ENCODE assay signal across 14 cellular contexts in the genomic region with DNA sequence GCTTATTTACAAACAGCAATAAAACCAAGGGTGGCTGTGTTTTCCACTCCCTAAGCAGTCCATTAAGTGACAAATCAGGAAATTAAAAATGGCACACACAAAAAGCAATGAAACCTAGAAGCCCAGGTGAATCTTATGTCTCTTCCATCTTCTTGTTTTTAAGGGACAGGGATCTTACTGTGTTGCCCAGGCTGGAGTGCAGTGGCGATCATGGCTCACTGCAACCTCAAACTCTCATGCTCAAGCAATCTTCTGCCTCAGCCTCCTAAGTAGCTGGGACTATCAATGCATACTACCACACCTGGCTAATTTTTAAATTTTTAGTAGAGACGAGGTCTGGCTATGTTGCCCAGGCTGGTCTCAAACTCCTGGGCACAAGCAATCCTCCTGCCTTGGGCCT. TPM values are rescaled to one million over a fixed set of nuclear protein-coding genes. Genes with fewer than 3 reads are reported as not detected.
DNase-seq lines count a peak whose midpoint lies in the region; ATAC-seq and TF ChIP-seq lines count a peak whose summit lies in the region.
"Had no signal": no experiment of that assay in that cellular context is flagged by ENCODE, and none has a peak within 500 bp of the region (broad histone marks: within the 10 kb centered on the region; RNA-seq: fewer than 3 reads in every experiment).

No MANE protein-coding gene starts in this region.

- peak overlapping the region; percentile 52 for H3K9ac ChIP-seq in IMR-90 (ENCODE audit: low read depth, low read length)

- dilution Hi-C loops in IMR-90 (cut with HindIII; ENCODE audit: low sequenced_read_pairs, unreplicated experiment), result no loop called here

- H3K36me3 ChIP-seq in CD4-positive, CD25-positive, alpha-beta regulatory T cell (ENCODE audit: control insufficient read depth, insufficient read depth, low read length), result no peaks in the 10 kb centered on the region
- H3K36me3 ChIP-seq in IMR-90 (ENCODE audit: control insufficient read depth, insufficient read depth, low read length), result peaks cover 20% of the 10 kb centered on the region
- H3K36me3 ChIP-seq in osteoblast (ENCODE audit: insufficient read depth, low read length), result peaks cover 42% of the 10 kb centered on the region

- H2AK9ac ChIP-seq in IMR-90 (replicated peaks; ENCODE audit: low read depth, low read length, poor library complexity), result no peak overlapping the region

- peak overlapping the region in 2 of 3 donors; percentile 90 to 92 for H3K27ac Mint-ChIP-seq in CD4-positive, CD25-positive, alpha-beta regulatory T cell
- H3K27ac Mint-ChIP-seq in natural killer cell, result peak overlapping the region in 1 of 2 donors; percentile 71
- H3K27ac Mint-ChIP-seq: natural killer cell treated with Interleukin-12 subunit alpha and Interleukin-12 subunit beta and Interleukin-15 and Interleukin-18, amount 100 ng/mL, for 72 hours had no signal

- no peak for TF ChIP-seq POLR2A in IMR-90 (IDR thresholded peaks at IDR 0.05; ENCODE audit: low read depth, low read length)

- peak overlapping the region; percentile 12; the same call in 1 of the 3 replicates for H2BK15ac ChIP-seq in IMR-90 (ENCODE audit: low read depth, low read length)

- peak overlapping the region; percentile 88 for H3K4ac ChIP-seq in IMR-90 (ENCODE audit: low read depth, low read length)

- peaks cover 0 to 33% of the 10 kb centered on the region in 2 experiments; a peak in 2 of 4 replicates for H3K79me1 ChIP-seq in IMR-90 (ENCODE audit: low read depth in 1 of 2, low read length in 2 of 2)

- H2AK5ac ChIP-seq in IMR-90 (ENCODE audit: low read depth, low read length), result peak overlapping the region; percentile 67; the same call in 1 of the 2 replicates

- H3K4me3 ChIP-seq in CD4-positive, CD25-positive, alpha-beta regulatory T cell (ENCODE audit: low read depth, low read length), result peak overlapping the region; percentile 97
- peak overlapping the region; percentile 75 for H3K4me3 ChIP-seq in IMR-90 (ENCODE audit: insufficient read depth, low read depth, low read length)
- H3K4me3 ChIP-seq in choroid plexus epithelial cell (ENCODE audit: low read depth, low read length), result peak overlapping the region; percentile 63
- H3K4me3 ChIP-seq in osteoblast (ENCODE audit: insufficient read depth, low read length), result peak overlapping the region; percentile 84
- H3K4me3 ChIP-seq: testis had no signal

- no CpG with 5 or more reads among the region's 2 CpGs for WGBS in IMR-90 (ENCODE audit: extremely low coverage in 2 of 2, insufficient read length in 1 of 2), 2 experiments

- H3K56ac ChIP-seq in IMR-90 (ENCODE audit: extremely low read depth, insufficient read depth, low read length), result no peak overlapping the region

- no peak for TF ChIP-seq RAD21 in IMR-90 (IDR thresholded peaks at IDR 0.05; ENCODE audit: low read length)

- in situ Hi-C loops in IMR-90 (cut with MboI; ENCODE audit: low sequenced_read_pairs), result no loop called here

- H2AFZ ChIP-seq in IMR-90 (replicated peaks; ENCODE audit: low read length, poor library complexity) (no peak overlapping the region), osteoblast (ENCODE audit: low read length) (no peak overlapping the region)

- H3K79me2 ChIP-seq in osteoblast (ENCODE audit: insufficient read depth, low read length), result peaks cover 86% of the 10 kb centered on the region

- intact Hi-C loops in IMR-90 (cut with micrococcal nuclease), result no loop called here
- intact Hi-C loops in natural killer cell (cut with micrococcal nuclease), result no loop called here

- H3K9me3 ChIP-seq in CD4-positive, CD25-positive, alpha-beta regulatory T cell (ENCODE audit: control insufficient read depth in 2 of 2, low read length in 2 of 2), result no peaks in the 10 kb centered on the region
- H3K9me3 ChIP-seq in IMR-90 (ENCODE audit: control insufficient read depth, insufficient read depth, low read length) (no peaks in the 10 kb centered on the region), osteoblast (ENCODE audit: low read depth, low read length) (no peaks in the 10 kb centered on the region)
- H3K9me3 ChIP-seq: testis had no signal

- H3K27me3 Mint-ChIP-seq in CD4-positive, CD25-positive, alpha-beta regulatory T cell, result no peaks in the 10 kb centered on the region
- H3K27me3 Mint-ChIP-seq in natural killer cell (ENCODE audit: low read depth in 2 of 2), result no peaks in the 10 kb centered on the region
- H3K27me3 Mint-ChIP-seq: activated CD8-positive, alpha-beta memory T cell treated with anti-CD3 and anti-CD28 coated beads, Interleukin-2, amount 10 ng/mL, durations not matched to agents 7 days and 5 days; natural killer cell treated with Interleukin-12 subunit alpha and Interleukin-12 subunit beta and Interleukin-15 and Interleukin-18, amount 100 ng/mL, for 72 hours had no signal

- H2BK5ac ChIP-seq in IMR-90 (ENCODE audit: low read depth, low read length, poor library complexity, severe bottlenecking), result peak overlapping the region; percentile 19

- H3K27ac ChIP-seq in CD4-positive, CD25-positive, alpha-beta regulatory T cell (ENCODE audit: insufficient read depth, low read length, poor library complexity, severe bottlenecking), result peak overlapping the region; percentile 77
- H3K27ac ChIP-seq in IMR-90 (ENCODE audit: insufficient read depth, low read length) (peak overlapping the region; percentile 88), osteoblast (ENCODE audit: low read depth, low read length) (peak overlapping the region; percentile 85)

- peak overlapping the region in 1 of 4 donors; percentile 78 for H3K4me3 Mint-ChIP-seq in CD4-positive, CD25-positive, alpha-beta regulatory T cell
- no peak overlapping the region for H3K4me3 Mint-ChIP-seq in natural killer cell
- H3K4me3 Mint-ChIP-seq: activated CD8-positive, alpha-beta memory T cell treated with anti-CD3 and anti-CD28 coated beads, Interleukin-2, amount 10 ng/mL, durations not matched to agents 7 days and 5 days; natural killer cell treated with Interleukin-12 subunit alpha and Interleukin-12 subunit beta and Interleukin-15 and Interleukin-18, amount 100 ng/mL, for 72 hours had no signal

- no peak overlapping the region; the same call in 1 of the 2 replicates for H4K91ac ChIP-seq in IMR-90 (ENCODE audit: insufficient read depth, low read depth, low read length)

- H3K9me1 ChIP-seq in IMR-90 (ENCODE audit: insufficient read depth, low read length), result peaks cover 9% of the 10 kb centered on the region

- ATAC-seq in CD4-positive, CD25-positive, alpha-beta regulatory T cell (ENCODE audit: low read depth in 2 of 2), result no peak
- ATAC-seq in IMR-90 (ENCODE audit: low read depth), result no peak
- no peak for ATAC-seq in HG02970 (IDR thresholded peaks at IDR 0.05; ENCODE audit: low FRiP score, unreplicated experiment)
- ATAC-seq in natural killer cell, result no peak

- no peaks in the 10 kb centered on the region for H3K9me3 Mint-ChIP-seq in CD4-positive, CD25-positive, alpha-beta regulatory T cell
- H3K9me3 Mint-ChIP-seq in natural killer cell, result no peaks in the 10 kb centered on the region
- H3K9me3 Mint-ChIP-seq: natural killer cell treated with Interleukin-12 subunit alpha and Interleukin-12 subunit beta and Interleukin-15 and Interleukin-18, amount 100 ng/mL, for 72 hours had no signal

- H4K5ac ChIP-seq in IMR-90 (ENCODE audit: low read depth, low read length), result no peak overlapping the region; the same call in 1 of the 2 replicates

- H3K27me3 ChIP-seq in CD4-positive, CD25-positive, alpha-beta regulatory T cell (ENCODE audit: control insufficient read depth, insufficient read depth, low read length), result no peaks in the 10 kb centered on the region
- no peaks in the 10 kb centered on the region for H3K27me3 ChIP-seq in IMR-90 (ENCODE audit: control insufficient read depth, insufficient read depth, low read length)
- H3K27me3 ChIP-seq in osteoblast (ENCODE audit: insufficient read depth, low read length), result no peaks in the 10 kb centered on the region
- H3K27me3 ChIP-seq: testis had no signal

- H3K23ac ChIP-seq in IMR-90 (ENCODE audit: low read depth, low read length), result peak overlapping the region; percentile 21

- H3K18ac ChIP-seq in IMR-90 (ENCODE audit: low read depth, low read length), result peak overlapping the region; percentile 69

- TF ChIP-seq CTCF in IMR-90 (conservative IDR thresholded peaks at IDR 0.05; ENCODE audit: low read depth, low read length), result no peak
- TF ChIP-seq CTCF in choroid plexus epithelial cell (conservative IDR thresholded peaks at IDR 0.05; ENCODE audit: low read depth, low read length), result no peak
- no peak for TF ChIP-seq CTCF in osteoblast (IDR thresholded peaks at IDR 0.05; ENCODE audit: extremely low read depth, low read depth, low read length)
- no peak for TF ChIP-seq CTCF in natural killer cell (IDR thresholded peaks at IDR 0.05)

- H3K4me1 ChIP-seq in CD4-positive, CD25-positive, alpha-beta regulatory T cell (ENCODE audit: control insufficient read depth, insufficient read depth, low read length, poor library complexity, severe bottlenecking), result peaks cover 45% of the 10 kb centered on the region
- H3K4me1 ChIP-seq in IMR-90 (ENCODE audit: control insufficient read depth, insufficient read depth, low read length) (peaks cover 14% of the 10 kb centered on the region), osteoblast (ENCODE audit: insufficient read depth, low read length) (peaks cover 50% of the 10 kb centered on the region)

- peak overlapping the region; percentile 46 for H3K14ac ChIP-seq in IMR-90 (replicated peaks; ENCODE audit: low read depth, low read length)

- BruUV-seq in IMR-90 (replicated peaks; lab: Mats Ljungman, UMichigan), result no TSS peak

- H3K36me3 Mint-ChIP-seq in CD4-positive, CD25-positive, alpha-beta regulatory T cell, result peaks cover 10% of the 10 kb centered on the region
- H3K36me3 Mint-ChIP-seq in natural killer cell, result no peaks in the 10 kb centered on the region

- peaks cover 4 to 64% (median 45%) of the 10 kb centered on the region in 4 donors for H3K4me1 Mint-ChIP-seq in CD4-positive, CD25-positive, alpha-beta regulatory T cell
- H3K4me1 Mint-ChIP-seq in natural killer cell, result peaks cover 19 to 27% of the 10 kb centered on the region in 2 donors

- H4K8ac ChIP-seq in IMR-90 (ENCODE audit: low read depth in 2 of 2, low read length in 2 of 2), result peak overlapping the region in 1 of 2 experiments; percentile 36; a peak in 2 of 4 replicates

- POLR2A ChIA-PET in IMR-90 (lab: Charles Lee; ENCODE audit: unreplicated experiment), result no interaction called here

- H4K20me1 ChIP-seq in IMR-90 (ENCODE audit: insufficient read depth, low read length) (peaks cover 29% of the 10 kb centered on the region), osteoblast (ENCODE audit: insufficient read depth, low read length) (peaks cover 38% of the 10 kb centered on the region)

- DNase-seq in CD4-positive, CD25-positive, alpha-beta regulatory T cell, result no peak
- DNase-seq in IMR-90 (no peak), choroid plexus epithelial cell (ENCODE audit: low read depth) (no peak), osteoblast (ENCODE audit: insufficient read length, low spot score, missing footprints) (no peak), NCI-H2107 treated with DMSO at 0.1 percent for 48 hours (lab: John Stamatoyannopoulos, UW; ENCODE audit: unreplicated experiment) (no peak), NCI-H2029 (lab: John Stamatoyannopoulos, UW) (no peak), natural killer cell (no peak)
- DNase-seq: activated CD8-positive, alpha-beta memory T cell treated with anti-CD3 and anti-CD28 coated beads, Interleukin-2, amount 10 ng/mL, durations not matched to agents 7 days and 5 days; caudate nucleus; NCI-H510A; stimulated activated CD4-positive, alpha-beta T cell treated with anti-CD3 and anti-CD28 coated beads, Interleukin-1b, Interleukin-23, amount 100 ng/mL, for 48 hours; testis had no signal

- H2BK20ac ChIP-seq in IMR-90 (ENCODE audit: low read depth, low read length), result no peak overlapping the region

- H3K4me2 ChIP-seq in IMR-90 (ENCODE audit: low read depth, low read length), result peak overlapping the region; percentile 90
- peak overlapping the region; percentile 78 for H3K4me2 ChIP-seq in osteoblast (ENCODE audit: insufficient read depth, low read length)

- H2BK120ac ChIP-seq in IMR-90 (ENCODE audit: low read depth, low read length), result peak overlapping the region; percentile 1; the same call in 1 of the 2 replicates

- CTCF ChIA-PET in IMR-90 (lab: Yijun Ruan, JAX), result interaction anchor here (0.6 kb wide), 1 partner anchor 30 kb away, joined by 5 read pairs; no protein-coding TSS in a partner anchor

RNA-seq across cellular contexts. Expression of a gene that starts 52.4 kb away (rescaled TPM):
- 61.9 TPM for total RNA-seq in CD4-positive, CD25-positive, alpha-beta regulatory T cell
- 10 to 100 TPM; 45.4 to 59.6 (median 51.8) TPM for polyA plus RNA-seq in CD4-positive, CD25-positive, alpha-beta regulatory T cell
- total RNA-seq in IMR-90 (2012; rRNA removed) (40.3 and 47.5 TPM in 2 replicates), osteoblast (30.9 and 33.7 TPM in 2 replicates), natural killer cell (10 to 100 TPM; 69.9 to 81.2 (median 75.8) TPM)
- polyA plus RNA-seq in IMR-90 (2012; rRNA removed), result 58.7 and 60.3 TPM in 2 replicates
- polyA plus RNA-seq in IMR-90 (2012; cell fraction: cytosol; rRNA removed), result 23.0 and 33.3 TPM in 2 replicates
- polyA plus RNA-seq in IMR-90 (2012; cell fraction: nucleus; rRNA removed; ENCODE audit: low replicate concordance), result 45.5 and 156 TPM in 2 replicates
